Comparison of ENCODE assay signal across 1 cellular context in the genomic region with DNA sequence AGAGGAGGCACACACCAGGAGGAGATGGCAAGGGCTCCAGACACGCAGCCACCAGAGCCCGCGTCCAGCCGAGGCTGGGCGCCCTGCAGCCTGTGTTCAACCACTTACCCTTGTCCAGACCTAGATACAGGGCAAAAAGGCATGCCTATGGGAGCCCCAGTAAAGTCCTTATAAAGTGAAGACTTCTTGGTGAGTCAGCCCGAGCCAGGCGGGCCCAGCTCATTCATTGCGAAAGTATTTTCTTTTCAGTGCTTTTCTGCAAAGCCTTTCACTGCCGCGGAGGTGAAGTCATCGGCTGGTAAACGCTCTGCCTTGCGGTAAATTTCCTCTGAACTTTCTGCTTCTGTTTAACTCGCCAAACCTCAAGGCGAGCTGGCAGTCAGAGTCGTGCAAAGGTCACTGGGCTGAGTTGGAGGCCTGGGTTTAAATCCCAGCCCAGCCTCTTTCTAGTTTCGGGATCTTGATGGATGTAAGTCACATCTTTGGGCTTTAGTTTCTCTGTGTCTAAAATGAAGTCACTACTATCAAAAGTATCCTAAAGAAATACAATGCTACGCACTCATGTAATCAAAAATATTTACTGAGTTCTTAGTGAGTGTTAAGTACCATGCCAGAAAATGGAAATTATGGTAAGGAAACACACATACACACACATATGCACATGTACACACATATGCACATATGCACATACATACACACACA.
TF ChIP-seq lines count a peak whose summit lies in the region.

No MANE protein-coding gene starts in this region.

TF ChIP-seq in HepG2, 621 proteins besides CTCF, POLR2A, EP300 and RAD21 (continued from another document and continues in another):
- TF ChIP-seq, protein P1, sequence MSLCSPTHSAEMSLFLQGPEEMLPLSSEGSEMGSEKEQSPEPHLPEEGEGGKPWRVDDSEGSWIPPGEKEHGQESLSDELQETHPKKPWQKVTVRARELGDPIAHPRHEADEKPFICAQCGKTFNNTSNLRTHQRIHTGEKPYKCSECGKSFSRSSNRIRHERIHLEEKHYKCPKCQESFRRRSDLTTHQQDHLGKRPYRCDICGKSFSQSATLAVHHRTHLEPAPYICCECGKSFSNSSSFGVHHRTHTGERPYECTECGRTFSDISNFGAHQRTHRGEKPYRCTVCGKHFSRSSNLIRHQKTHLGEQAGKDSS (CRISPR knock-in tag; IDR thresholded peaks at IDR 0.05; ENCODE audit: borderline replicate concordance, low read depth): peak; percentile 51; the same call in 1 of the 2 replicates
- TF ChIP-seq, protein P2, sequence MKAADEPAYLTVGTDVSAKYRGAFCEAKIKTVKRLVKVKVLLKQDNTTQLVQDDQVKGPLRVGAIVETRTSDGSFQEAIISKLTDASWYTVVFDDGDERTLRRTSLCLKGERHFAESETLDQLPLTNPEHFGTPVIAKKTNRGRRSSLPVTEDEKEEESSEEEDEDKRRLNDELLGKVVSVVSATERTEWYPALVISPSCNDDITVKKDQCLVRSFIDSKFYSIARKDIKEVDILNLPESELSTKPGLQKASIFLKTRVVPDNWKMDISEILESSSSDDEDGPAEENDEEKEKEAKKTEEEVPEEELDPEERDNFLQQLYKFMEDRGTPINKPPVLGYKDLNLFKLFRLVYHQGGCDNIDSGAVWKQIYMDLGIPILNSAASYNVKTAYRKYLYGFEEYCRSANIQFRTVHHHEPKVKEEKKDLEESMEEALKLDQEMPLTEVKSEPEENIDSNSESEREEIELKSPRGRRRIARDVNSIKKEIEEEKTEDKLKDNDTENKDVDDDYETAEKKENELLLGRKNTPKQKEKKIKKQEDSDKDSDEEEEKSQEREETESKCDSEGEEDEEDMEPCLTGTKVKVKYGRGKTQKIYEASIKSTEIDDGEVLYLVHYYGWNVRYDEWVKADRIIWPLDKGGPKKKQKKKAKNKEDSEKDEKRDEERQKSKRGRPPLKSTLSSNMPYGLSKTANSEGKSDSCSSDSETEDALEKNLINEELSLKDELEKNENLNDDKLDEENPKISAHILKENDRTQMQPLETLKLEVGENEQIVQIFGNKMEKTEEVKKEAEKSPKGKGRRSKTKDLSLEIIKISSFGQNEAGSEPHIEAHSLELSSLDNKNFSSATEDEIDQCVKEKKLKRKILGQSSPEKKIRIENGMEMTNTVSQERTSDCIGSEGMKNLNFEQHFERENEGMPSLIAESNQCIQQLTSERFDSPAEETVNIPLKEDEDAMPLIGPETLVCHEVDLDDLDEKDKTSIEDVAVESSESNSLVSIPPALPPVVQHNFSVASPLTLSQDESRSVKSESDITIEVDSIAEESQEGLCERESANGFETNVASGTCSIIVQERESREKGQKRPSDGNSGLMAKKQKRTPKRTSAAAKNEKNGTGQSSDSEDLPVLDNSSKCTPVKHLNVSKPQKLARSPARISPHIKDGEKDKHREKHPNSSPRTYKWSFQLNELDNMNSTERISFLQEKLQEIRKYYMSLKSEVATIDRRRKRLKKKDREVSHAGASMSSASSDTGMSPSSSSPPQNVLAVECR (CRISPR knock-in tag; IDR thresholded peaks at IDR 0.05; ENCODE audit: borderline replicate concordance): peak; percentile 30; the same call in 1 of the 2 replicates
- TF ChIP-seq ZNF343 (CRISPR knock-in tag; IDR thresholded peaks at IDR 0.05): no peak
- TF ChIP-seq MEF2D (CRISPR knock-in tag; IDR thresholded peaks at IDR 0.05): no peak
- 0 out of 2 replicates have a peak, but pooled peaks have one; percentile 43 for TF ChIP-seq ZNF567 (CRISPR knock-in tag; IDR thresholded peaks at IDR 0.05; ENCODE audit: borderline replicate concordance)
- TF ChIP-seq, protein P3, sequence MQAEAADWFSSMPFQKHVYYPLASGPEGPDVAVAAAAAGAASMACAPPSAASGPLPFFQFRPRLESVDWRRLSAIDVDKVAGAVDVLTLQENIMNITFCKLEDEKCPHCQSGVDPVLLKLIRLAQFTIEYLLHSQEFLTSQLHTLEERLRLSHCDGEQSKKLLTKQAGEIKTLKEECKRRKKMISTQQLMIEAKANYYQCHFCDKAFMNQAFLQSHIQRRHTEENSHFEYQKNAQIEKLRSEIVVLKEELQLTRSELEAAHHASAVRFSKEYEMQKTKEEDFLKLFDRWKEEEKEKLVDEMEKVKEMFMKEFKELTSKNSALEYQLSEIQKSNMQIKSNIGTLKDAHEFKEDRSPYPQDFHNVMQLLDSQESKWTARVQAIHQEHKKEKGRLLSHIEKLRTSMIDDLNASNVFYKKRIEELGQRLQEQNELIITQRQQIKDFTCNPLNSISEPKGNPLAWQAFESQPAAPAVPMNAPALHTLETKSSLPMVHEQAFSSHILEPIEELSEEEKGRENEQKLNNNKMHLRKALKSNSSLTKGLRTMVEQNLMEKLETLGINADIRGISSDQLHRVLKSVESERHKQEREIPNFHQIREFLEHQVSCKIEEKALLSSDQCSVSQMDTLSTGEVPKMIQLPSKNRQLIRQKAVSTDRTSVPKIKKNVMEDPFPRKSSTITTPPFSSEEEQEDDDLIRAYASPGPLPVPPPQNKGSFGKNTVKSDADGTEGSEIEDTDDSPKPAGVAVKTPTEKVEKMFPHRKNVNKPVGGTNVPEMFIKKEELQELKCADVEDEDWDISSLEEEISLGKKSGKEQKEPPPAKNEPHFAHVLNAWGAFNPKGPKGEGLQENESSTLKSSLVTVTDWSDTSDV (CRISPR knock-in tag; IDR thresholded peaks at IDR 0.05): no peak
- no peak for TF ChIP-seq ZBTB20 (CRISPR knock-in tag; IDR thresholded peaks at IDR 0.05; ENCODE audit: borderline replicate concordance, low read depth)
- 0 out of 2 replicates have a peak, but pooled peaks have one; percentile 36 for TF ChIP-seq ZNF816 (CRISPR knock-in tag; IDR thresholded peaks at IDR 0.05; ENCODE audit: borderline replicate concordance)
- TF ChIP-seq RCOR2 (CRISPR knock-in tag; IDR thresholded peaks at IDR 0.05): peak; percentile 30; the same call in 1 of the 2 replicates
- peak; percentile 42; the same call in 1 of the 2 replicates for TF ChIP-seq ZSCAN9 (CRISPR knock-in tag; IDR thresholded peaks at IDR 0.05; ENCODE audit: borderline replicate concordance)
- TF ChIP-seq RAD51 (IDR thresholded peaks at IDR 0.05; ENCODE audit: borderline replicate concordance): no peak
- TF ChIP-seq, protein P4, sequence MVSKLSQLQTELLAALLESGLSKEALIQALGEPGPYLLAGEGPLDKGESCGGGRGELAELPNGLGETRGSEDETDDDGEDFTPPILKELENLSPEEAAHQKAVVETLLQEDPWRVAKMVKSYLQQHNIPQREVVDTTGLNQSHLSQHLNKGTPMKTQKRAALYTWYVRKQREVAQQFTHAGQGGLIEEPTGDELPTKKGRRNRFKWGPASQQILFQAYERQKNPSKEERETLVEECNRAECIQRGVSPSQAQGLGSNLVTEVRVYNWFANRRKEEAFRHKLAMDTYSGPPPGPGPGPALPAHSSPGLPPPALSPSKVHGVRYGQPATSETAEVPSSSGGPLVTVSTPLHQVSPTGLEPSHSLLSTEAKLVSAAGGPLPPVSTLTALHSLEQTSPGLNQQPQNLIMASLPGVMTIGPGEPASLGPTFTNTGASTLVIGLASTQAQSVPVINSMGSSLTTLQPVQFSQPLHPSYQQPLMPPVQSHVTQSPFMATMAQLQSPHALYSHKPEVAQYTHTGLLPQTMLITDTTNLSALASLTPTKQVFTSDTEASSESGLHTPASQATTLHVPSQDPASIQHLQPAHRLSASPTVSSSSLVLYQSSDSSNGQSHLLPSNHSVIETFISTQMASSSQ (IDR thresholded peaks at IDR 0.05; ENCODE audit: low read depth): no peak
- TF ChIP-seq, protein P4 (CRISPR knock-in tag; IDR thresholded peaks at IDR 0.05; ENCODE audit: borderline replicate concordance): peak; percentile 50; the same call in 1 of the 2 replicates
- TF ChIP-seq, protein P5, sequence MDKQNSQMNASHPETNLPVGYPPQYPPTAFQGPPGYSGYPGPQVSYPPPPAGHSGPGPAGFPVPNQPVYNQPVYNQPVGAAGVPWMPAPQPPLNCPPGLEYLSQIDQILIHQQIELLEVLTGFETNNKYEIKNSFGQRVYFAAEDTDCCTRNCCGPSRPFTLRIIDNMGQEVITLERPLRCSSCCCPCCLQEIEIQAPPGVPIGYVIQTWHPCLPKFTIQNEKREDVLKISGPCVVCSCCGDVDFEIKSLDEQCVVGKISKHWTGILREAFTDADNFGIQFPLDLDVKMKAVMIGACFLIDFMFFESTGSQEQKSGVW (CRISPR knock-in tag; IDR thresholded peaks at IDR 0.05; ENCODE audit: borderline replicate concordance): no peak
- no peak for TF ChIP-seq ZNF382 (CRISPR knock-in tag; IDR thresholded peaks at IDR 0.05; ENCODE audit: borderline replicate concordance)
- TF ChIP-seq ZNF335 (CRISPR knock-in tag; IDR thresholded peaks at IDR 0.05): peak; percentile 63
- no peak for TF ChIP-seq ZNF432 (CRISPR knock-in tag; IDR thresholded peaks at IDR 0.05; ENCODE audit: borderline replicate concordance)
- peak; percentile 69 for TF ChIP-seq XRCC5 (optimal IDR thresholded peaks at IDR 0.05; ENCODE audit: low read length)
- no peak; the same call in 1 of the 2 replicates for TF ChIP-seq NR2F6 (IDR thresholded peaks at IDR 0.05)
- TF ChIP-seq NR2F6 (CRISPR knock-in tag; IDR thresholded peaks at IDR 0.05): peak; percentile 76
- no peak for TF ChIP-seq SMARCC2 (IDR thresholded peaks at IDR 0.05)
- TF ChIP-seq, protein P6, sequence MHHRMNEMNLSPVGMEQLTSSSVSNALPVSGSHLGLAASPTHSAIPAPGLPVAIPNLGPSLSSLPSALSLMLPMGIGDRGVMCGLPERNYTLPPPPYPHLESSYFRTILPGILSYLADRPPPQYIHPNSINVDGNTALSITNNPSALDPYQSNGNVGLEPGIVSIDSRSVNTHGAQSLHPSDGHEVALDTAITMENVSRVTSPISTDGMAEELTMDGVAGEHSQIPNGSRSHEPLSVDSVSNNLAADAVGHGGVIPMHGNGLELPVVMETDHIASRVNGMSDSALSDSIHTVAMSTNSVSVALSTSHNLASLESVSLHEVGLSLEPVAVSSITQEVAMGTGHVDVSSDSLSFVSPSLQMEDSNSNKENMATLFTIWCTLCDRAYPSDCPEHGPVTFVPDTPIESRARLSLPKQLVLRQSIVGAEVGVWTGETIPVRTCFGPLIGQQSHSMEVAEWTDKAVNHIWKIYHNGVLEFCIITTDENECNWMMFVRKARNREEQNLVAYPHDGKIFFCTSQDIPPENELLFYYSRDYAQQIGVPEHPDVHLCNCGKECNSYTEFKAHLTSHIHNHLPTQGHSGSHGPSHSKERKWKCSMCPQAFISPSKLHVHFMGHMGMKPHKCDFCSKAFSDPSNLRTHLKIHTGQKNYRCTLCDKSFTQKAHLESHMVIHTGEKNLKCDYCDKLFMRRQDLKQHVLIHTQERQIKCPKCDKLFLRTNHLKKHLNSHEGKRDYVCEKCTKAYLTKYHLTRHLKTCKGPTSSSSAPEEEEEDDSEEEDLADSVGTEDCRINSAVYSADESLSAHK (CRISPR knock-in tag; IDR thresholded peaks at IDR 0.05; ENCODE audit: borderline replicate concordance): no peak
- TF ChIP-seq, protein P7, sequence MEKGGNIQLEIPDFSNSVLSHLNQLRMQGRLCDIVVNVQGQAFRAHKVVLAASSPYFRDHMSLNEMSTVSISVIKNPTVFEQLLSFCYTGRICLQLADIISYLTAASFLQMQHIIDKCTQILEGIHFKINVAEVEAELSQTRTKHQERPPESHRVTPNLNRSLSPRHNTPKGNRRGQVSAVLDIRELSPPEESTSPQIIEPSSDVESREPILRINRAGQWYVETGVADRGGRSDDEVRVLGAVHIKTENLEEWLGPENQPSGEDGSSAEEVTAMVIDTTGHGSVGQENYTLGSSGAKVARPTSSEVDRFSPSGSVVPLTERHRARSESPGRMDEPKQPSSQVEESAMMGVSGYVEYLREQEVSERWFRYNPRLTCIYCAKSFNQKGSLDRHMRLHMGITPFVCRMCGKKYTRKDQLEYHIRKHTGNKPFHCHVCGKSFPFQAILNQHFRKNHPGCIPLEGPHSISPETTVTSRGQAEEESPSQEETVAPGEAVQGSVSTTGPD (CRISPR knock-in tag; IDR thresholded peaks at IDR 0.05): no peak
- TF ChIP-seq, protein P8, sequence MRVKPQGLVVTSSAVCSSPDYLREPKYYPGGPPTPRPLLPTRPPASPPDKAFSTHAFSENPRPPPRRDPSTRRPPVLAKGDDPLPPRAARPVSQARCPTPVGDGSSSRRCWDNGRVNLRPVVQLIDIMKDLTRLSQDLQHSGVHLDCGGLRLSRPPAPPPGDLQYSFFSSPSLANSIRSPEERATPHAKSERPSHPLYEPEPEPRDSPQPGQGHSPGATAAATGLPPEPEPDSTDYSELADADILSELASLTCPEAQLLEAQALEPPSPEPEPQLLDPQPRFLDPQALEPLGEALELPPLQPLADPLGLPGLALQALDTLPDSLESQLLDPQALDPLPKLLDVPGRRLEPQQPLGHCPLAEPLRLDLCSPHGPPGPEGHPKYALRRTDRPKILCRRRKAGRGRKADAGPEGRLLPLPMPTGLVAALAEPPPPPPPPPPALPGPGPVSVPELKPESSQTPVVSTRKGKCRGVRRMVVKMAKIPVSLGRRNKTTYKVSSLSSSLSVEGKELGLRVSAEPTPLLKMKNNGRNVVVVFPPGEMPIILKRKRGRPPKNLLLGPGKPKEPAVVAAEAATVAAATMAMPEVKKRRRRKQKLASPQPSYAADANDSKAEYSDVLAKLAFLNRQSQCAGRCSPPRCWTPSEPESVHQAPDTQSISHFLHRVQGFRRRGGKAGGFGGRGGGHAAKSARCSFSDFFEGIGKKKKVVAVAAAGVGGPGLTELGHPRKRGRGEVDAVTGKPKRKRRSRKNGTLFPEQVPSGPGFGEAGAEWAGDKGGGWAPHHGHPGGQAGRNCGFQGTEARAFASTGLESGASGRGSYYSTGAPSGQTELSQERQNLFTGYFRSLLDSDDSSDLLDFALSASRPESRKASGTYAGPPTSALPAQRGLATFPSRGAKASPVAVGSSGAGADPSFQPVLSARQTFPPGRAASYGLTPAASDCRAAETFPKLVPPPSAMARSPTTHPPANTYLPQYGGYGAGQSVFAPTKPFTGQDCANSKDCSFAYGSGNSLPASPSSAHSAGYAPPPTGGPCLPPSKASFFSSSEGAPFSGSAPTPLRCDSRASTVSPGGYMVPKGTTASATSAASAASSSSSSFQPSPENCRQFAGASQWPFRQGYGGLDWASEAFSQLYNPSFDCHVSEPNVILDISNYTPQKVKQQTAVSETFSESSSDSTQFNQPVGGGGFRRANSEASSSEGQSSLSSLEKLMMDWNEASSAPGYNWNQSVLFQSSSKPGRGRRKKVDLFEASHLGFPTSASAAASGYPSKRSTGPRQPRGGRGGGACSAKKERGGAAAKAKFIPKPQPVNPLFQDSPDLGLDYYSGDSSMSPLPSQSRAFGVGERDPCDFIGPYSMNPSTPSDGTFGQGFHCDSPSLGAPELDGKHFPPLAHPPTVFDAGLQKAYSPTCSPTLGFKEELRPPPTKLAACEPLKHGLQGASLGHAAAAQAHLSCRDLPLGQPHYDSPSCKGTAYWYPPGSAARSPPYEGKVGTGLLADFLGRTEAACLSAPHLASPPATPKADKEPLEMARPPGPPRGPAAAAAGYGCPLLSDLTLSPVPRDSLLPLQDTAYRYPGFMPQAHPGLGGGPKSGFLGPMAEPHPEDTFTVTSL (CRISPR knock-in tag; IDR thresholded peaks at IDR 0.05; ENCODE audit: borderline replicate concordance): peak; percentile 59; the same call in 1 of the 2 replicates
- no peak for TF ChIP-seq RFX3 (CRISPR knock-in tag; IDR thresholded peaks at IDR 0.05)
- no peak for TF ChIP-seq ATF7 (IDR thresholded peaks at IDR 0.05)
- TF ChIP-seq ATF7 (CRISPR knock-in tag; IDR thresholded peaks at IDR 0.05): peak; percentile 69; the same call in 1 of the 2 replicates
- TF ChIP-seq PRPF4 (IDR thresholded peaks at IDR 0.05; ENCODE audit: low read depth, low read length, poor library complexity, severe bottlenecking): no peak
